In genomic region chr4:179307297-179308136, GRCh38 we compare ENCODE assay signal across 8 cellular contexts.
DNase-seq lines count a peak whose midpoint lies in the region; ATAC-seq and TF ChIP-seq lines count a peak whose summit lies in the region.

No MANE protein-coding gene starts in this region.

- no peaks in the 10 kb centered on the region for H3K79me2 ChIP-seq in HCT116 (ENCODE audit: insufficient read depth, low read length)

- H3K27ac ChIP-seq in HCT116 (ENCODE audit: low read depth, low read length) (no peak overlapping the region), neuronal stem cell (replicated peaks; ENCODE audit: low read length) (no peak overlapping the region), right atrium auricular region (no peak overlapping the region)

- CTCF ChIA-PET in HCT116 (lab: Charles Lee), result interaction anchor here (0.6 to 2.2 kb wide), 11 partner anchors 9 to 1728 kb away, joined by 3 to 13 read pairs (median 5); no protein-coding TSS in a partner anchor

- no peaks in the 10 kb centered on the region for H3K79me1 ChIP-seq in neuronal stem cell (ENCODE audit: low read depth, low read length)

- no peak overlapping the region for H3K14ac ChIP-seq in neuronal stem cell (ENCODE audit: low read length)

- no peak overlapping the region for H2BK5ac ChIP-seq in neuronal stem cell (ENCODE audit: low read length)

- H3K4me3 ChIP-seq in HCT116 (replicated peaks in 1 of 2; ENCODE audit: low read depth in 1 of 2, low read length in 2 of 2), result no peak overlapping the region
- no peak overlapping the region for H3K4me3 ChIP-seq in neuronal stem cell (ENCODE audit: low read length in 2 of 2)
- H3K4me3 ChIP-seq in right atrium auricular region, result no peak overlapping the region

- H3K4me2 ChIP-seq in HCT116 (ENCODE audit: low read length) (no peak overlapping the region), neuronal stem cell (ENCODE audit: insufficient read depth, low read length, poor library complexity, severe bottlenecking) (no peak overlapping the region)

- H2AFZ ChIP-seq in HCT116 (ENCODE audit: low read depth, low read length, poor library complexity, severe bottlenecking), result no peak overlapping the region
- no peak overlapping the region for H2AFZ ChIP-seq in neuronal stem cell (ENCODE audit: low read length)

- H3K9ac ChIP-seq in HCT116 (ENCODE audit: low read length) (no peak overlapping the region), neuronal stem cell (ENCODE audit: low read depth, low read length, poor library complexity) (no peak overlapping the region)

- DNase-seq in AG20443 (ENCODE audit: low spot score), result peak; percentile 18
- peak; percentile 2 for DNase-seq in GM04504 (ENCODE audit: low read depth)
- peak; percentile 42 for DNase-seq in HCT116 (ENCODE audit: low read depth, low spot score)
- peak; percentile 23 for DNase-seq in M059J (ENCODE audit: low read depth)
- DNase-seq in chondrocyte (ENCODE audit: low spot score), result no peak
- peak; percentile 33 for DNase-seq in neuronal stem cell (ENCODE audit: low spot score)
- no peak for DNase-seq in activated T-cell treated with anti-CD3 and anti-CD28 coated beads for 4 hours
- DNase-seq in right atrium auricular region (ENCODE audit: low spot score), result no peak

- H3K36me3 ChIP-seq in HCT116 (ENCODE audit: control insufficient read depth in 1 of 2, insufficient read depth in 2 of 2, low read length in 2 of 2) (no peaks in the 10 kb centered on the region), neuronal stem cell (replicated peaks in 1 of 2; ENCODE audit: control insufficient read depth in 2 of 2, insufficient read depth in 2 of 2, low read length in 2 of 2) (no peaks in the 10 kb centered on the region), right atrium auricular region (no peaks in the 10 kb centered on the region)

- no peaks in the 10 kb centered on the region for H4K20me1 ChIP-seq in HCT116 (ENCODE audit: insufficient read depth)

- no peak overlapping the region for H4K91ac ChIP-seq in neuronal stem cell (ENCODE audit: low read depth, low read length, poor library complexity)

- H3K27me3 ChIP-seq in HCT116 (ENCODE audit: insufficient read depth, low read length) (no peaks in the 10 kb centered on the region), neuronal stem cell (ENCODE audit: control insufficient read depth in 3 of 3, insufficient read depth in 3 of 3, low read depth in 1 of 3, low read length in 3 of 3) (no peaks in the 10 kb centered on the region), right atrium auricular region (no peaks in the 10 kb centered on the region)

- H3K4ac ChIP-seq in neuronal stem cell (ENCODE audit: low read length), result no peak overlapping the region

- H3K9me3 Mint-ChIP-seq in chondrocyte (ENCODE audit: low read depth), result peaks cover 28% of the 10 kb centered on the region

- no peak overlapping the region for H2BK15ac ChIP-seq in neuronal stem cell (ENCODE audit: low read length)

- H3K18ac ChIP-seq in neuronal stem cell (ENCODE audit: low read length), result no peak overlapping the region

- peak; percentile 51 to 87 (median 68) for TF ChIP-seq CTCF in HCT116 (IDR thresholded peaks at IDR 0.05 in 2 of 3, conservative IDR thresholded peaks at IDR 0.05 in 1 of 3; ENCODE audit: borderline replicate concordance in 1 of 3, insufficient read depth in 1 of 3, low read depth in 2 of 3, low read length in 2 of 3)
- peak; percentile 77 for TF ChIP-seq CTCF in chondrocyte (IDR thresholded peaks at IDR 0.05)
- TF ChIP-seq CTCF in right atrium auricular region (IDR thresholded peaks at IDR 0.05), result peak in 1 of 2 donors; percentile 41

- no peak overlapping the region for H4K8ac ChIP-seq in neuronal stem cell (ENCODE audit: low read depth, low read length)

- WGBS in neuronal stem cell (ENCODE audit: extremely low coverage in 2 of 2, insufficient read length in 2 of 2, insufficient replicate concordance in 1 of 2), 2 donors, result no CpG with 5 or more reads among the region's 4 CpGs

- H3K27me3 Mint-ChIP-seq in chondrocyte (ENCODE audit: low read depth), result no peaks in the 10 kb centered on the region

- no peak for TF ChIP-seq POLR2A in HCT116 (IDR thresholded peaks at IDR 0.05; ENCODE audit: borderline replicate concordance, extremely low read depth, insufficient read depth, insufficient read length)

- no peaks in the 10 kb centered on the region for H3K9me2 ChIP-seq in HCT116 (ENCODE audit: insufficient read depth)

- no peak overlapping the region for H3K23ac ChIP-seq in neuronal stem cell (ENCODE audit: low read depth, low read length, poor library complexity)

- ATAC-seq in HCT116, result peak; percentile 85

- H3K4me1 Mint-ChIP-seq in chondrocyte (ENCODE audit: low read depth), result no peaks in the 10 kb centered on the region

- POLR2A ChIA-PET in HCT116 (lab: Charles Lee), result no interaction called here

- no peak overlapping the region for H2BK12ac ChIP-seq in neuronal stem cell (ENCODE audit: low read length)

- intact Hi-C loops in HCT116 (cut with micrococcal nuclease), result loop anchor here (1.0 to 10.0 kb wide), 4 partner anchors 303 to 1755 kb away; no protein-coding TSS in a partner anchor

- no peak overlapping the region for H3K27ac Mint-ChIP-seq in chondrocyte (ENCODE audit: unreplicated experiment)

- no peaks in the 10 kb centered on the region for H3K9me3 ChIP-seq in HCT116 (ENCODE audit: control insufficient read depth in 1 of 2, insufficient read depth in 1 of 2, low read depth in 1 of 2, low read length in 2 of 2)
- H3K9me3 ChIP-seq in neuronal stem cell (replicated peaks in 1 of 2; ENCODE audit: control insufficient read depth in 2 of 2, insufficient read depth in 1 of 2, low read depth in 1 of 2, low read length in 2 of 2), result no peaks in the 10 kb centered on the region
- peaks cover 0 to 30% of the 10 kb centered on the region in 2 donors for H3K9me3 ChIP-seq in right atrium auricular region

- H2BK120ac ChIP-seq in neuronal stem cell (ENCODE audit: low read depth, low read length), result no peak overlapping the region

- TF ChIP-seq RAD21 in HCT116 (IDR thresholded peaks at IDR 0.05; ENCODE audit: low read depth), result peak; percentile 78

- BruUV-seq in HCT116 (replicated peaks; lab: Mats Ljungman, UMichigan), result no TSS peak

- H3K4me3 Mint-ChIP-seq in chondrocyte (ENCODE audit: unreplicated experiment), result no peak overlapping the region

- no peak overlapping the region for H2AK5ac ChIP-seq in neuronal stem cell (ENCODE audit: low read depth, low read length)

- H3K36me3 Mint-ChIP-seq in chondrocyte (ENCODE audit: low read depth), result peaks cover 2% of the 10 kb centered on the region

- H3K4me1 ChIP-seq in HCT116 (ENCODE audit: control insufficient read depth in 1 of 2, insufficient read depth in 2 of 2, low read length in 2 of 2) (no peaks in the 10 kb centered on the region), neuronal stem cell (ENCODE audit: control insufficient read depth in 2 of 2, insufficient read depth in 1 of 2, low read depth in 1 of 2, low read length in 2 of 2) (no peaks in the 10 kb centered on the region), right atrium auricular region (no peaks in the 10 kb centered on the region)

- RAD21 ChIA-PET in HCT116 (lab: Charles Lee; ENCODE audit: low non-redundant PET in 1 of 2, low total read pairs in 2 of 2, uncharacterized antibody in 2 of 2, unreplicated experiment in 2 of 2), result interaction anchor here in 1 of 2 experiments (1.0 kb wide), 1 partner anchor 334 kb away, joined by 3 read pairs; no protein-coding TSS in a partner anchor

TF ChIP-seq in HCT116, 20 proteins besides CTCF, POLR2A, EP300 and RAD21 (continues in another document):
- TF ChIP-seq CEBPB (IDR thresholded peaks at IDR 0.05; ENCODE audit: low read depth) (no peak), ZFX (IDR thresholded peaks at IDR 0.05) (no peak), ZNF274 (IDR thresholded peaks at IDR 0.05; ENCODE audit: low read depth, low read length) (no peak), POLR2AphosphoS5 (IDR thresholded peaks at IDR 0.05; ENCODE audit: low read depth, low read length) (no peak), YY1 (IDR thresholded peaks at IDR 0.05; ENCODE audit: extremely low read depth, insufficient replicate concordance, low read depth, low read length) (no peak), CBX3 (IDR thresholded peaks at IDR 0.05; ENCODE audit: low read depth) (no peak), ELF1 (IDR thresholded peaks at IDR 0.05; ENCODE audit: borderline replicate concordance, low read depth) (no peak), SP1 (IDR thresholded peaks at IDR 0.05; ENCODE audit: low read depth) (no peak), JUND (IDR thresholded peaks at IDR 0.05) (no peak), REST (IDR thresholded peaks at IDR 0.05; ENCODE audit: low read depth) (no peak), EZH2 (IDR thresholded peaks at IDR 0.05) (no peak)

Comparison
In these comparisons a context has a peak if more than half of its experiments do, and no peak if none do; other contexts are left out.
1. DNase-seq: peak in AG20443 (single experiment), GM04504 (single experiment), HCT116 (single experiment), M059J (single experiment) and neuronal stem cell (single experiment); none in chondrocyte (single experiment), activated T-cell treated with anti-CD3 and anti-CD28 coated beads for 4 hours (single experiment) and right atrium auricular region (single experiment).